Comparison of ENCODE assay signal across 16 cellular contexts in the genomic region with DNA sequence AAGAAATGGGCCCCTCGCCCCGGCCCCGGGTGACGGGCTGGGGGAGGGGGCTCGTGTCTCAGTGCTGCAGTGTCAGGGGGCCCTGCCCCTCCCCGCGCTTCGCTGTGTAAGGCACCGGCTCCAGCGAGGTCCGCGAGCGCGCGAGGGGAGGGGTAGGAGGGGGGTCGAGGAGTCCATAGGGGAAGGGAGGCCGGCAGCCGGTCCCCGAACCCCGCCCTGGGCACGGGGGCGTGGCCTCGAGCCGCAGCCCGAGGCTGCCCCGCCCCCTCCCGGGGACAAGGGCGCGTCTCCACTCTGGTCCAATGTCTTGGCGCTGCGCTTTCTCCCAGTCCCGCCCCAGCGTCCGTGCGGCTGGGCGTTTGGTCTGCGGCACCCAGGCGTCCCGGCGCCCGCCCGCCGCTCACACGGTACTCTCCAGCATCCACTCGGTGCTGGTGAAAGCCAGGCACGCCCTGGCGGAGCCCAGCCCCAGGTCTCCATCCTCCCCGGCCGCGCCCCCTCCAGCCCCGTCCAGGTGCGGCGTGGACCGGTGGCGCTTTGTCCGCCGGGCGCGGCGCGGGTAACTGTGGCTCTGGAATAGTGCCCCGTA. TPM values are rescaled to one million over a fixed set of nuclear protein-coding genes. Genes with fewer than 3 reads are reported as not detected.
DNase-seq lines count a peak whose midpoint lies in the region; ATAC-seq and TF ChIP-seq lines count a peak whose summit lies in the region.
"Had no signal": no experiment of that assay in that cellular context is flagged by ENCODE, and none has a peak within 500 bp of the region (broad histone marks: within the 10 kb centered on the region; RNA-seq: fewer than 3 reads in every experiment).

No MANE protein-coding gene starts in this region.

- no peak for DNase-seq in T-helper 17 cell
- DNase-seq in right cardiac atrium: peak; percentile 54 to 80 (median 77)
- peak; percentile 76 for DNase-seq in retina
- no peak for DNase-seq in activated CD8-positive, alpha-beta T cell treated with anti-CD3 and anti-CD28 coated beads, Interleukin-2, amount 10 ng/mL, durations not matched to agents 7 days and 5 days
- DNase-seq: activated T-cell treated with anti-CD3 and anti-CD28 coated beads for 4 hours, GDM1, GOT3, thyroid gland had no signal

- H3K27me3 ChIP-seq in right cardiac atrium (ENCODE audit: control insufficient read depth, insufficient read depth): no peaks in the 10 kb centered on the region

- H3K9me3 Mint-ChIP-seq in activated CD8-positive, alpha-beta T cell treated with anti-CD3 and anti-CD28 coated beads, Interleukin-2, amount 10 ng/mL, durations not matched to agents 7 days and 5 days (ENCODE audit: insufficient read depth): no peaks in the 10 kb centered on the region

- H3K4me1 Mint-ChIP-seq in T-helper 17 cell: peaks cover 10% of the 10 kb centered on the region
- peaks cover 23% of the 10 kb centered on the region for H3K4me1 Mint-ChIP-seq in activated CD8-positive, alpha-beta T cell treated with anti-CD3 and anti-CD28 coated beads, Interleukin-2, amount 10 ng/mL, durations not matched to agents 7 days and 5 days (ENCODE audit: low read depth)

- H3K36me3 ChIP-seq in HEK293 (ENCODE audit: control insufficient read depth in 2 of 2, insufficient read depth in 1 of 2, low read length in 2 of 2): peaks cover 38% of the 10 kb centered on the region in 2 experiments
- H3K36me3 ChIP-seq: thyroid gland had no signal

- H3K4me3 ChIP-seq in HEK293 (ENCODE audit: low read depth, low read length) (no peak overlapping the region), right cardiac atrium (ENCODE audit: low read length) (peak overlapping the region; percentile 0)
- H3K4me3 ChIP-seq: thyroid gland had no signal

- peaks cover 22% of the 10 kb centered on the region for H3K4me1 ChIP-seq in HEK293 (ENCODE audit: control insufficient read depth, insufficient read depth, low read length)
- no peaks in the 10 kb centered on the region for H3K4me1 ChIP-seq in right cardiac atrium (ENCODE audit: control insufficient read depth, insufficient read depth, low read length)

- peaks cover 12% of the 10 kb centered on the region for H3K36me3 Mint-ChIP-seq in T-helper 17 cell (ENCODE audit: low read depth)
- H3K36me3 Mint-ChIP-seq in activated CD8-positive, alpha-beta T cell treated with anti-CD3 and anti-CD28 coated beads, Interleukin-2, amount 10 ng/mL, durations not matched to agents 7 days and 5 days (ENCODE audit: low read depth): peaks cover 32% of the 10 kb centered on the region

- POLR2A ChIA-PET in HEK293 (lab: Yijun Ruan, JAX): no interaction called here
- POLR2A ChIA-PET in activated CD8-positive, alpha-beta T cell treated with anti-CD3 and anti-CD28 coated beads, Interleukin-2, amount 10 ng/mL, durations not matched to agents 7 days and 5 days (lab: Charles Lee): no interaction called here

- H3K9me3 ChIP-seq in HEK293 (ENCODE audit: control insufficient read depth, insufficient read depth, low read depth, low read length): no peaks in the 10 kb centered on the region
- no peaks in the 10 kb centered on the region for H3K9me3 ChIP-seq in T-helper 17 cell (ENCODE audit: control insufficient read depth, low read length, poor library complexity, severe bottlenecking)
- H3K9me3 ChIP-seq in right cardiac atrium (ENCODE audit: control insufficient read depth, low read length): no peaks in the 10 kb centered on the region
- H3K9me3 ChIP-seq: thyroid gland had no signal

- peak; percentile 14 for ATAC-seq in T-helper 17 cell
- peak; percentile 78 to 90 for ATAC-seq in right cardiac atrium
- no peak for ATAC-seq in GM21717 (IDR thresholded peaks at IDR 0.05; ENCODE audit: unreplicated experiment)
- ATAC-seq in GM18867 (IDR thresholded peaks at IDR 0.05; ENCODE audit: unreplicated experiment): no peak
- ATAC-seq in activated CD8-positive, alpha-beta T cell treated with anti-CD3 and anti-CD28 coated beads, Interleukin-2, amount 10 ng/mL, durations not matched to agents 7 days and 5 days: no peak
- no peak for ATAC-seq in HG03521 (IDR thresholded peaks at IDR 0.05; ENCODE audit: unreplicated experiment)

- no peaks in the 10 kb centered on the region for H3K27me3 Mint-ChIP-seq in T-helper 17 cell
- peaks cover 7% of the 10 kb centered on the region for H3K27me3 Mint-ChIP-seq in activated CD8-positive, alpha-beta T cell treated with anti-CD3 and anti-CD28 coated beads, Interleukin-2, amount 10 ng/mL, durations not matched to agents 7 days and 5 days (ENCODE audit: low read depth)

- CTCF ChIA-PET in HEK293 (lab: Yijun Ruan, JAX): no interaction called here
- CTCF ChIA-PET in activated CD8-positive, alpha-beta T cell treated with anti-CD3 and anti-CD28 coated beads, Interleukin-2, amount 10 ng/mL, durations not matched to agents 7 days and 5 days (lab: Charles Lee): no interaction called here

- no peak overlapping the region for H3K27ac ChIP-seq in HEK293 (ENCODE audit: extremely low read depth, low read depth, low read length)
- no peak overlapping the region for H3K27ac ChIP-seq in right cardiac atrium (ENCODE audit: low read length)
- H3K27ac ChIP-seq: thyroid gland had no signal

- intact Hi-C loops in right cardiac atrium (cut with DNase I): no loop called here

- TF ChIP-seq CTCF in HEK293 (tag by site-specific recombination; IDR thresholded peaks at IDR 0.05): no peak

- H3K4me3 Mint-ChIP-seq in T-helper 17 cell: no peak overlapping the region
- no peak overlapping the region for H3K4me3 Mint-ChIP-seq in activated CD8-positive, alpha-beta T cell treated with anti-CD3 and anti-CD28 coated beads, Interleukin-2, amount 10 ng/mL, durations not matched to agents 7 days and 5 days

- WGBS in right cardiac atrium: 13% methylated on average over 62 of the region's 62 CpGs

- H3K27ac Mint-ChIP-seq in T-helper 17 cell: no peak overlapping the region
- H3K27ac Mint-ChIP-seq in activated CD8-positive, alpha-beta T cell treated with anti-CD3 and anti-CD28 coated beads, Interleukin-2, amount 10 ng/mL, durations not matched to agents 7 days and 5 days: no peak overlapping the region

TF ChIP-seq in HEK293, 187 proteins besides CTCF, POLR2A, EP300 and RAD21 (continues in another document):
- TF ChIP-seq KLF9 (tag by site-specific recombination; IDR thresholded peaks at IDR 0.05; ENCODE audit: low read depth): 0 out of 2 replicates have a peak, but pooled peaks have one; percentile 36
- TF ChIP-seq, protein P1, sequence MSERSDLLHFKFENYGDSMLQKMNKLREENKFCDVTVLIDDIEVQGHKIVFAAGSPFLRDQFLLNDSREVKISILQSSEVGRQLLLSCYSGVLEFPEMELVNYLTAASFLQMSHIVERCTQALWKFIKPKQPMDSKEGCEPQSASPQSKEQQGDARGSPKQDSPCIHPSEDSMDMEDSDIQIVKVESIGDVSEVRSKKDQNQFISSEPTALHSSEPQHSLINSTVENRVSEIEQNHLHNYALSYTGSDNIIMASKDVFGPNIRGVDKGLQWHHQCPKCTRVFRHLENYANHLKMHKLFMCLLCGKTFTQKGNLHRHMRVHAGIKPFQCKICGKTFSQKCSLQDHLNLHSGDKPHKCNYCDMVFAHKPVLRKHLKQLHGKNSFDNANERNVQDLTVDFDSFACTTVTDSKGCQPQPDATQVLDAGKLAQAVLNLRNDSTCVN (tag by site-specific recombination; optimal IDR thresholded peaks at IDR 0.05): no peak
- no peak for TF ChIP-seq HOXD13 (CRISPR knock-in tag; IDR thresholded peaks at IDR 0.05; ENCODE audit: borderline replicate concordance)

RNA-seq across cellular contexts. Expression of a gene that starts 11.1 kb away (rescaled TPM):
- total RNA-seq in T-helper 17 cell (not detected), right cardiac atrium (not detected)
- polyA plus RNA-seq in right cardiac atrium: not detected
- under 1 TPM in 1 of 2 experiments, not detected in 1; 0.29 TPM for total RNA-seq in activated CD8-positive, alpha-beta T cell treated with anti-CD3 and anti-CD28 coated beads, Interleukin-2, amount 10 ng/mL, durations not matched to agents 7 days and 5 days
- total RNA-seq: epithelial cell of proximal tubule, HT1080, pulmonary artery endothelial cell, SK-MEL-5, thyroid gland had no signal

RNA-seq across cellular contexts. Expression of a gene that starts 13.3 kb away (rescaled TPM):
- 1 to 10 TPM; 2.2 to 3.7 TPM for total RNA-seq in T-helper 17 cell
- under 1 TPM; 0.33 to 0.96 (median 0.86) TPM for total RNA-seq in right cardiac atrium
- 0.63 TPM for polyA plus RNA-seq in right cardiac atrium
- total RNA-seq in activated CD8-positive, alpha-beta T cell treated with anti-CD3 and anti-CD28 coated beads, Interleukin-2, amount 10 ng/mL, durations not matched to agents 7 days and 5 days: 1 to 10 TPM; 8.0 to 8.3 TPM

RNA-seq across cellular contexts. Expression of a gene that starts 28.5 kb away (rescaled TPM):
- total RNA-seq in T-helper 17 cell: 100 to 1,000 TPM; 351 to 377 TPM
- total RNA-seq in right cardiac atrium: 10 to 100 TPM; 14.4 to 20.4 (median 17.9) TPM
- 20.2 TPM for polyA plus RNA-seq in right cardiac atrium
- 100 to 1,000 TPM; 471 to 482 TPM for total RNA-seq in activated CD8-positive, alpha-beta T cell treated with anti-CD3 and anti-CD28 coated beads, Interleukin-2, amount 10 ng/mL, durations not matched to agents 7 days and 5 days
- total RNA-seq: epithelial cell of proximal tubule had no signal

RNA-seq across cellular contexts. Expression of a gene that starts 34.9 kb away (rescaled TPM):
- total RNA-seq in T-helper 17 cell (10 to 100 TPM; 64.2 to 93.2 TPM), right cardiac atrium (10 to 100 TPM; 43.2 to 85.3 (median 55.1) TPM)
- polyA plus RNA-seq in right cardiac atrium: 71.5 TPM
- total RNA-seq in activated CD8-positive, alpha-beta T cell treated with anti-CD3 and anti-CD28 coated beads, Interleukin-2, amount 10 ng/mL, durations not matched to agents 7 days and 5 days: 10 to 100 TPM; 43.7 to 44.5 TPM

RNA-seq across cellular contexts. Expression of a gene that starts 39.1 kb away (rescaled TPM):
- not detected for total RNA-seq in T-helper 17 cell
- not detected for total RNA-seq in right cardiac atrium
- not detected for polyA plus RNA-seq in right cardiac atrium
- total RNA-seq in activated CD8-positive, alpha-beta T cell treated with anti-CD3 and anti-CD28 coated beads, Interleukin-2, amount 10 ng/mL, durations not matched to agents 7 days and 5 days: not detected
- total RNA-seq: epithelial cell of proximal tubule, HT1080, pulmonary artery endothelial cell, SK-MEL-5, thyroid gland had no signal

Comparison
In these comparisons a context has a peak if more than half of its experiments do, and no peak if none do; other contexts are left out.
1. ATAC-seq: peak in T-helper 17 cell (single experiment) and right cardiac atrium (2 of 2); none in GM21717 (single experiment), GM18867 (single experiment), activated CD8-positive, alpha-beta T cell treated with anti-CD3 and anti-CD28 coated beads, Interleukin-2, amount 10 ng/mL, durations not matched to agents 7 days and 5 days (single experiment) and HG03521 (single experiment).
2. DNase-seq: peak in right cardiac atrium (3 of 3) and retina (single experiment); none in T-helper 17 cell (0 of 3) and activated CD8-positive, alpha-beta T cell treated with anti-CD3 and anti-CD28 coated beads, Interleukin-2, amount 10 ng/mL, durations not matched to agents 7 days and 5 days (single experiment).
3. RNA of a gene that starts 28.5 kb away (total RNA-seq): 471 to 482 TPM in activated CD8-positive, alpha-beta T cell treated with anti-CD3 and anti-CD28 coated beads, Interleukin-2, amount 10 ng/mL, durations not matched to agents 7 days and 5 days and 351 to 377 TPM in T-helper 17 cell; 14.4 to 20.4 TPM in right cardiac atrium; every median in the first group is over 10 times any median in the second.